In genomic region chr20:23609486-23610109, GRCh38 we compare ENCODE assay signal across 1 cellular context.
TF ChIP-seq lines count a peak whose summit lies in the region.

No MANE protein-coding gene starts in this region.

TF ChIP-seq in HepG2, 621 proteins besides CTCF, POLR2A, EP300 and RAD21:
- TF ChIP-seq THAP11 (CRISPR knock-in tag; IDR thresholded peaks at IDR 0.05) = no peak
- TF ChIP-seq ZNF652 (CRISPR knock-in tag; IDR thresholded peaks at IDR 0.05; ENCODE audit: borderline replicate concordance, low read depth) = no peak
- peak in 1 of 2 experiments; percentile 48; a peak in 3 of 4 replicates for TF ChIP-seq MAFK (conservative IDR thresholded peaks at IDR 0.05 in 1 of 2, IDR thresholded peaks at IDR 0.05 in 1 of 2; ENCODE audit: low read length in 2 of 2)
- 0 out of 2 replicates have a peak, but pooled peaks have one; percentile 13 for TF ChIP-seq MAFF (IDR thresholded peaks at IDR 0.05; ENCODE audit: low read depth, low read length)
- 0 out of 2 replicates have a peak, but pooled peaks have one; percentile 9 for TF ChIP-seq ZBTB2 (CRISPR knock-in tag; IDR thresholded peaks at IDR 0.05; ENCODE audit: low read depth)
- TF ChIP-seq SRF (IDR thresholded peaks at IDR 0.05; ENCODE audit: low read depth, low read length) = no peak
